ENCODE assay signal across 9 cellular contexts in genomic region chr1:34918609-34919561, GRCh38. TPM values are rescaled to one million over a fixed set of nuclear protein-coding genes. Genes with fewer than 3 reads are reported as not detected.
A peak's percentile ranks its signal among the peaks of the same experiment; 100 is the strongest.
DNase-seq lines count a peak whose midpoint lies in the region; TF ChIP-seq lines count a peak whose summit lies in the region.
"Had no signal": no experiment of that assay in that cellular context is flagged by ENCODE, and none has a peak within 500 bp of the region (broad histone marks: within the 10 kb centered on the region; RNA-seq: fewer than 3 reads in every experiment).

No MANE protein-coding gene starts in this region.

- peaks cover 0 to 68% (median 0%) of the 10 kb centered on the region in 4 donors for H3K27me3 ChIP-seq in esophagus muscularis mucosa

- peaks cover 1% of the 10 kb centered on the region for H3K27me3 Mint-ChIP-seq in osteocyte (ENCODE audit: unreplicated experiment)

- 20% methylated on average over 11 of the region's 21 CpGs for WGBS in esophagus muscularis mucosa

- H3K27ac Mint-ChIP-seq in osteocyte (ENCODE audit: unreplicated experiment): no peak overlapping the region
- H3K27ac Mint-ChIP-seq: activated T-helper 17 cell treated with anti-CD3 and anti-CD28 coated beads, Interleukin-2, amount 50 U/mL, for 72 hours had no signal

- in situ Hi-C loops in GM13976 (cut with MboI; ENCODE audit: low sequenced_read_pairs, unreplicated experiment): no loop called here

- peaks cover 0 to 5% (median 0%) of the 10 kb centered on the region in 4 donors for H3K4me1 ChIP-seq in esophagus muscularis mucosa

- DNase-seq in GM13976 (ENCODE audit: low spot score): peak; percentile 81
- peak; percentile 87 for DNase-seq in NB4 (ENCODE audit: low read depth)
- DNase-seq in coronary artery (ENCODE audit: low spot score): peak; percentile 65
- peak; percentile 76 for DNase-seq in osteocyte (ENCODE audit: extremely low spot score, unreplicated experiment)
- no peak for DNase-seq in RWPE1 (ENCODE audit: low spot score)
- no peak for DNase-seq in OCI-M2 (lab: John Stamatoyannopoulos, UW; ENCODE audit: unreplicated experiment)
- no peak for DNase-seq in esophagus muscularis mucosa (ENCODE audit: extremely low spot score)
- DNase-seq: NK-92 treated with Interleukin-12 subunit alpha and Interleukin-12 subunit beta, amount 100 ng/mL, for 24 hours had no signal

- H3K9me3 Mint-ChIP-seq in osteocyte (ENCODE audit: unreplicated experiment): no peaks in the 10 kb centered on the region
- H3K9me3 Mint-ChIP-seq: activated T-helper 17 cell treated with anti-CD3 and anti-CD28 coated beads, Interleukin-2, amount 50 U/mL, for 72 hours had no signal

- H3K4me1 Mint-ChIP-seq in osteocyte (ENCODE audit: unreplicated experiment): no peaks in the 10 kb centered on the region

- H3K4me3 ChIP-seq in NB4 (ENCODE audit: low read depth, low read length): no peak overlapping the region
- H3K4me3 ChIP-seq in coronary artery: no peak overlapping the region
- H3K4me3 ChIP-seq in esophagus muscularis mucosa: no peak overlapping the region

- no peaks in the 10 kb centered on the region for H3K36me3 Mint-ChIP-seq in osteocyte (ENCODE audit: unreplicated experiment)

- CTCF ChIA-PET in RWPE1 (lab: Yijun Ruan, JAX): interaction anchor here (0.5 to 0.6 kb wide), 2 partner anchors 222 to 1215 kb away, joined by 3 read pairs; no protein-coding TSS in a partner anchor

- H3K36me3 ChIP-seq in esophagus muscularis mucosa: no peaks in the 10 kb centered on the region

- H3K27ac ChIP-seq in coronary artery: no peak overlapping the region
- H3K27ac ChIP-seq in RWPE1: no peak overlapping the region
- H3K27ac ChIP-seq in esophagus muscularis mucosa (replicated peaks in 1 of 4): no peak overlapping the region

- no peaks in the 10 kb centered on the region for H3K9me3 ChIP-seq in esophagus muscularis mucosa

- POLR2A ChIA-PET in RWPE1 (lab: Yijun Ruan, JAX; ENCODE audit: low non-redundant PET): no interaction called here

- no peak for TF ChIP-seq EP300 in esophagus muscularis mucosa (IDR thresholded peaks at IDR 0.05)

- intact Hi-C loops in esophagus muscularis mucosa (cut with DNase I): no loop called here

- TF ChIP-seq CTCF in GM13976 (IDR thresholded peaks at IDR 0.05; ENCODE audit: borderline replicate concordance, control extremely low read depth, extremely low read depth, insufficient read depth, missing control alignments) (no peak), NB4 (IDR thresholded peaks at IDR 0.05; ENCODE audit: low read depth, low read length) (peak; percentile 28), coronary artery (IDR thresholded peaks at IDR 0.05) (no peak), osteocyte (IDR thresholded peaks at IDR 0.05) (no peak), RWPE1 (conservative IDR thresholded peaks at IDR 0.05; ENCODE audit: low read depth) (no peak), esophagus muscularis mucosa (IDR thresholded peaks at IDR 0.05) (no peak)

- TF ChIP-seq POLR2A in NB4 (IDR thresholded peaks at IDR 0.05; ENCODE audit: extremely low read depth, insufficient read length) (no peak), esophagus muscularis mucosa (IDR thresholded peaks at IDR 0.05; ENCODE audit: low read depth) (no peak)

- no peak overlapping the region for H3K4me3 Mint-ChIP-seq in osteocyte (ENCODE audit: unreplicated experiment)
- H3K4me3 Mint-ChIP-seq: activated T-helper 17 cell treated with anti-CD3 and anti-CD28 coated beads, Interleukin-2, amount 50 U/mL, for 72 hours had no signal

RNA-seq across cellular contexts. Expression of gene DLGAP3, which starts 10.6 kb away (rescaled TPM):
- total RNA-seq in osteocyte (0.21 TPM in 1 of 2 replicates, not detected in the other), esophagus muscularis mucosa (under 1 TPM; 0.06 to 0.83 (median 0.40) TPM)

RNA-seq across cellular contexts. Expression of gene SMIM12, which starts 59.3 kb away (rescaled TPM):
- total RNA-seq in osteocyte (38.6 and 39.6 TPM in 2 replicates), esophagus muscularis mucosa (10 to 100 TPM; 29.5 to 45.4 (median 39.0) TPM)

Comparison
In these comparisons a context has a peak if more than half of its experiments do, and no peak if none do; other contexts are left out.
1. DNase-seq: peak in GM13976 (single experiment), NB4 (single experiment), coronary artery (single experiment) and osteocyte (single experiment); none in RWPE1 (single experiment), OCI-M2 (single experiment) and esophagus muscularis mucosa (single experiment).